Comparison of ENCODE assay signal across 8 cellular contexts in genomic region chr17:75250009-75250471, GRCh38. TPM values are rescaled to one million over a fixed set of nuclear protein-coding genes. Genes with fewer than 3 reads are reported as not detected.
A peak's percentile ranks its signal among the peaks of the same experiment; 100 is the strongest.
DNase-seq lines count a peak whose midpoint lies in the region; ATAC-seq and TF ChIP-seq lines count a peak whose summit lies in the region.

No MANE protein-coding gene starts in this region.

- H3K9me3 ChIP-seq in T-helper 17 cell (ENCODE audit: control insufficient read depth, low read length, poor library complexity, severe bottlenecking) (no peaks in the 10 kb centered on the region), suprapubic skin (no peaks in the 10 kb centered on the region), MG63 (no peaks in the 10 kb centered on the region)

- TF ChIP-seq EP300 in suprapubic skin (IDR thresholded peaks at IDR 0.05): no peak

- H3K27ac Mint-ChIP-seq in T-helper 17 cell: peak overlapping the region; percentile 99
- peak overlapping the region; percentile 70 to 96 (median 92) for H3K27ac Mint-ChIP-seq in naive thymus-derived CD8-positive, alpha-beta T cell

- in situ Hi-C loops in brain microvascular endothelial cell (cut with HindIII; ENCODE audit: low pct_ligation_motif_present, low sequenced_read_pairs): no loop called here

- H3K27ac ChIP-seq in brain microvascular endothelial cell: peak overlapping the region; percentile 32
- peak overlapping the region; percentile 62 for H3K27ac ChIP-seq in suprapubic skin

- DNase-seq in T-helper 17 cell (peak in 1 of 3 donors; percentile 45), brain microvascular endothelial cell (peak; percentile 71), suprapubic skin (ENCODE audit: low spot score in 2 of 2) (no peak), MG63 (no peak), SIG-M5 treated with dmso at 0.1 percent for 504 hours (lab: John Stamatoyannopoulos, UW; ENCODE audit: unreplicated experiment) (no peak)
- DNase-seq in naive thymus-derived CD8-positive, alpha-beta T cell: peak in 3 of 10 donors; percentile 22 to 40 (median 23)

- H3K36me3 Mint-ChIP-seq in T-helper 17 cell (ENCODE audit: low read depth): no peaks in the 10 kb centered on the region
- peaks cover 0 to 31% (median 0%) of the 10 kb centered on the region in 3 donors for H3K36me3 Mint-ChIP-seq in naive thymus-derived CD8-positive, alpha-beta T cell

- no peaks in the 10 kb centered on the region for H3K27me3 Mint-ChIP-seq in T-helper 17 cell
- no peaks in the 10 kb centered on the region for H3K27me3 Mint-ChIP-seq in naive thymus-derived CD8-positive, alpha-beta T cell

- no peaks in the 10 kb centered on the region for H3K27me3 ChIP-seq in brain microvascular endothelial cell (replicated peaks)
- no peaks in the 10 kb centered on the region for H3K27me3 ChIP-seq in suprapubic skin
- H3K27me3 ChIP-seq in MG63: no peaks in the 10 kb centered on the region

- TF ChIP-seq CTCF in brain microvascular endothelial cell (IDR thresholded peaks at IDR 0.05; ENCODE audit: low read depth, low read length, missing control alignments) (no peak), suprapubic skin (IDR thresholded peaks at IDR 0.05) (no peak)

- peaks cover 10% of the 10 kb centered on the region for H3K36me3 ChIP-seq in brain microvascular endothelial cell (replicated peaks)
- peaks cover 16% of the 10 kb centered on the region for H3K36me3 ChIP-seq in suprapubic skin
- H3K36me3 ChIP-seq in MG63: peaks cover 20% of the 10 kb centered on the region

- POLR2A ChIA-PET in naive thymus-derived CD8-positive, alpha-beta T cell (lab: Charles Lee): interaction anchor here (1.4 to 1.9 kb wide), 2 partner anchors 10 to 21 kb away, joined by 4 to 10 read pairs; partner anchors contain the start of gene MIF4GD

- no peak for TF ChIP-seq POLR2A in suprapubic skin (IDR thresholded peaks at IDR 0.05)

- no peaks in the 10 kb centered on the region for H3K9me3 Mint-ChIP-seq in naive thymus-derived CD8-positive, alpha-beta T cell

- WGBS in suprapubic skin: 44% methylated on average over 11 of the region's 11 CpGs

- peak overlapping the region; percentile 93 for H3K4me3 Mint-ChIP-seq in T-helper 17 cell
- H3K4me3 Mint-ChIP-seq in naive thymus-derived CD8-positive, alpha-beta T cell: peak overlapping the region; percentile 37 to 79 (median 64)

- H3K4me1 ChIP-seq in suprapubic skin: peaks cover 17% of the 10 kb centered on the region

- peak; percentile 87 for ATAC-seq in GM18517 (IDR thresholded peaks at IDR 0.05; ENCODE audit: unreplicated experiment)
- ATAC-seq in HG02852 (IDR thresholded peaks at IDR 0.05; ENCODE audit: unreplicated experiment): peak; percentile 93
- ATAC-seq in T-helper 17 cell: peak; percentile 89
- ATAC-seq in naive thymus-derived CD8-positive, alpha-beta T cell: peak; percentile 79 to 91

- peaks cover 41% of the 10 kb centered on the region for H3K4me1 Mint-ChIP-seq in T-helper 17 cell
- H3K4me1 Mint-ChIP-seq in naive thymus-derived CD8-positive, alpha-beta T cell: peaks cover 41 to 57% (median 54%) of the 10 kb centered on the region in 4 donors

- H3K4me3 ChIP-seq in brain microvascular endothelial cell (ENCODE audit: low read depth, low read length) (peak overlapping the region; percentile 17), suprapubic skin (peak overlapping the region; percentile 26), MG63 (no peak overlapping the region)

RNA-seq across cellular contexts. Expression of gene GGA3, which starts 11.4 kb away (rescaled TPM):
- total RNA-seq in T-helper 17 cell (10 to 100 TPM; 85.4 to 89.1 TPM), suprapubic skin (10 to 100 TPM; 27.0 to 68.8 (median 35.3) TPM)
- total RNA-seq in naive thymus-derived CD8-positive, alpha-beta T cell: 100 to 1,000 TPM; 105 to 107 TPM
- 10 to 100 TPM in 2 of 3 donors, 1 to 10 TPM in 1; 6.2 to 20.1 (median 14.7) TPM for polyA plus RNA-seq in naive thymus-derived CD8-positive, alpha-beta T cell
- 5.8 and 9.2 TPM in 2 replicates for total RNA-seq in MG63 (2014; rRNA removed; shearing (Covaris generic); ENCODE audit: low replicate concordance)

RNA-seq across cellular contexts. Expression of gene MRPS7, which starts 11.6 kb away (rescaled TPM):
- 10 to 100 TPM; 33.9 to 35.6 TPM for total RNA-seq in T-helper 17 cell
- 10 to 100 TPM; 40.5 to 41.1 TPM for total RNA-seq in naive thymus-derived CD8-positive, alpha-beta T cell
- 100 to 1,000 TPM; 113 to 132 (median 122) TPM for polyA plus RNA-seq in naive thymus-derived CD8-positive, alpha-beta T cell
- total RNA-seq in suprapubic skin: 10 to 100 TPM; 19.2 to 36.4 (median 29.0) TPM
- 78.0 and 101 TPM in 2 replicates for total RNA-seq in MG63 (2014; rRNA removed; shearing (Covaris generic); ENCODE audit: low replicate concordance)

RNA-seq across cellular contexts. Expression of gene MIF4GD, which starts 21.0 kb away (rescaled TPM):
- total RNA-seq in T-helper 17 cell: 10 to 100 TPM; 27.0 to 35.0 TPM
- 10 to 100 TPM; 37.3 to 39.4 TPM for total RNA-seq in naive thymus-derived CD8-positive, alpha-beta T cell
- 10 to 100 TPM; 76.2 to 96.6 (median 90.5) TPM for polyA plus RNA-seq in naive thymus-derived CD8-positive, alpha-beta T cell
- total RNA-seq in suprapubic skin: 10 to 100 TPM; 24.2 to 44.1 (median 30.6) TPM
- 4.4 and 18.2 TPM in 2 replicates for total RNA-seq in MG63 (2014; rRNA removed; shearing (Covaris generic); ENCODE audit: low replicate concordance)

RNA-seq across cellular contexts. Expression of gene SLC25A19, which starts 39.2 kb away (rescaled TPM):
- total RNA-seq in T-helper 17 cell (10 to 100 TPM; 13.7 to 15.1 TPM), suprapubic skin (10 to 100 TPM in 2 of 4 donors, 1 to 10 TPM in 2; 6.1 to 14.4 (median 10.1) TPM)
- total RNA-seq in naive thymus-derived CD8-positive, alpha-beta T cell: 10 to 100 TPM; 20.5 to 22.5 TPM
- 10 to 100 TPM; 11.2 to 15.4 (median 13.3) TPM for polyA plus RNA-seq in naive thymus-derived CD8-positive, alpha-beta T cell
- 17.8 and 21.7 TPM in 2 replicates for total RNA-seq in MG63 (2014; rRNA removed; shearing (Covaris generic); ENCODE audit: low replicate concordance)

RNA-seq across cellular contexts. Expression of gene NUP85, which starts 44.6 kb away (rescaled TPM):
- total RNA-seq in T-helper 17 cell: 10 to 100 TPM; 75.0 to 75.3 TPM
- 100 to 1,000 TPM; 150 to 155 TPM for total RNA-seq in naive thymus-derived CD8-positive, alpha-beta T cell
- polyA plus RNA-seq in naive thymus-derived CD8-positive, alpha-beta T cell: 10 to 100 TPM; 17.3 to 39.4 (median 21.4) TPM
- 10 to 100 TPM; 27.3 to 71.7 (median 33.0) TPM for total RNA-seq in suprapubic skin
- total RNA-seq in MG63 (2014; rRNA removed; shearing (Covaris generic); ENCODE audit: low replicate concordance): 75.0 and 100 TPM in 2 replicates
